ENCODE assay signal across 8 cellular contexts in genomic region chr1:213014642-213015041, GRCh38. TPM values are rescaled to one million over a fixed set of nuclear protein-coding genes. Genes with fewer than 3 reads are reported as not detected.
A peak's percentile ranks its signal among the peaks of the same experiment; 100 is the strongest.
DNase-seq lines count a peak whose midpoint lies in the region; ATAC-seq and TF ChIP-seq lines count a peak whose summit lies in the region.

No MANE protein-coding gene starts in this region.

- H3K4me3 Mint-ChIP-seq in activated CD4-positive, alpha-beta T cell treated with anti-CD3 and anti-CD28 coated beads, Interleukin-2, amount 10 ng/mL, durations not matched to agents 24 days and 14 days = peak overlapping the region; percentile 99
- H3K4me3 Mint-ChIP-seq in effector memory CD8-positive, alpha-beta T cell = peak overlapping the region; percentile 99 to 100
- peak overlapping the region; percentile 94 to 97 (median 96) for H3K4me3 Mint-ChIP-seq in nephron

- H4K20me1 ChIP-seq in OCI-LY3 (ENCODE audit: insufficient read depth, low read length) = no peaks in the 10 kb centered on the region

- peak overlapping the region; percentile 80 for H3K4me3 ChIP-seq in OCI-LY3 (ENCODE audit: low read length)

- no peaks in the 10 kb centered on the region for H3K27me3 ChIP-seq in OCI-LY3 (ENCODE audit: low read depth, low read length)

- peak overlapping the region; percentile 82 for H3K27ac ChIP-seq in OCI-LY3 (ENCODE audit: low read length)

- peak overlapping the region; percentile 90 for H3K4me2 ChIP-seq in OCI-LY3 (ENCODE audit: low read length)

- ATAC-seq in effector memory CD8-positive, alpha-beta T cell (replicated peaks) = no peak
- ATAC-seq in GM21786 (IDR thresholded peaks at IDR 0.05; ENCODE audit: unreplicated experiment) = no peak

- H3K9ac ChIP-seq in OCI-LY3 (ENCODE audit: low read length) = peak overlapping the region; percentile 88

- H3K79me2 ChIP-seq in OCI-LY3 (ENCODE audit: low read length) = peaks cover 51% of the 10 kb centered on the region

- peak; percentile 60 for DNase-seq in activated CD4-positive, alpha-beta T cell treated with anti-CD3 and anti-CD28 coated beads, Interleukin-2, amount 10 ng/mL, durations not matched to agents 24 days and 14 days
- no peak for DNase-seq in activated CD4-positive, alpha-beta T cell treated with anti-CD3 and anti-CD28 coated beads for 4 hours
- no peak for DNase-seq in effector memory CD8-positive, alpha-beta T cell
- DNase-seq in NCI-H2196 (lab: John Stamatoyannopoulos, UW; ENCODE audit: unreplicated experiment) (no peak), LoVo (ENCODE audit: low spot score) (no peak)

- H3K27ac Mint-ChIP-seq in activated CD4-positive, alpha-beta T cell treated with anti-CD3 and anti-CD28 coated beads, Interleukin-2, amount 10 ng/mL, durations not matched to agents 24 days and 14 days = peak overlapping the region; percentile 100
- peak overlapping the region; percentile 99 to 100 for H3K27ac Mint-ChIP-seq in effector memory CD8-positive, alpha-beta T cell
- peak overlapping the region; percentile 96 to 100 (median 99) for H3K27ac Mint-ChIP-seq in nephron

- intact Hi-C loops in activated CD4-positive, alpha-beta T cell treated with anti-CD3 and anti-CD28 coated beads, Interleukin-2, amount 10 ng/mL, durations not matched to agents 24 days and 14 days (cut with micrococcal nuclease) = loop anchor here (1.0 kb wide), 4 partner anchors 37 to 223 kb away; partner anchors contain the start of genes FLVCR1, NSL1, RPS6KC1 and TATDN3

- peaks cover 26% of the 10 kb centered on the region for H3K4me1 Mint-ChIP-seq in activated CD4-positive, alpha-beta T cell treated with anti-CD3 and anti-CD28 coated beads, Interleukin-2, amount 10 ng/mL, durations not matched to agents 24 days and 14 days
- peaks cover 19 to 34% of the 10 kb centered on the region in 2 donors for H3K4me1 Mint-ChIP-seq in effector memory CD8-positive, alpha-beta T cell (ENCODE audit: low read depth in 2 of 2)
- peaks cover 20% of the 10 kb centered on the region for H3K4me1 Mint-ChIP-seq in nephron

- peaks cover 19% of the 10 kb centered on the region for H3K4me1 ChIP-seq in OCI-LY3 (ENCODE audit: low read length)

- peaks cover 33% of the 10 kb centered on the region for H3K36me3 ChIP-seq in OCI-LY3 (replicated peaks; ENCODE audit: low read depth, low read length)

- no peak for TF ChIP-seq CTCF in OCI-LY3 (IDR thresholded peaks at IDR 0.05; ENCODE audit: low read depth, low read length)
- no peak for TF ChIP-seq CTCF in nephron (IDR thresholded peaks at IDR 0.05; ENCODE audit: unreplicated experiment in 3 of 3)

- H3K27me3 Mint-ChIP-seq in activated CD4-positive, alpha-beta T cell treated with anti-CD3 and anti-CD28 coated beads, Interleukin-2, amount 10 ng/mL, durations not matched to agents 24 days and 14 days = peaks cover 1% of the 10 kb centered on the region
- H3K27me3 Mint-ChIP-seq in effector memory CD8-positive, alpha-beta T cell = no peaks in the 10 kb centered on the region
- no peaks in the 10 kb centered on the region for H3K27me3 Mint-ChIP-seq in nephron (ENCODE audit: low read depth)

- no peaks in the 10 kb centered on the region for H3K9me3 Mint-ChIP-seq in activated CD4-positive, alpha-beta T cell treated with anti-CD3 and anti-CD28 coated beads, Interleukin-2, amount 10 ng/mL, durations not matched to agents 24 days and 14 days
- H3K9me3 Mint-ChIP-seq in effector memory CD8-positive, alpha-beta T cell = no peaks in the 10 kb centered on the region
- H3K9me3 Mint-ChIP-seq in nephron = no peaks in the 10 kb centered on the region

- no peak overlapping the region for H2AFZ ChIP-seq in OCI-LY3 (ENCODE audit: low read depth, low read length)

- H3K9me3 ChIP-seq in OCI-LY3 (ENCODE audit: insufficient read depth, low read length) = no peaks in the 10 kb centered on the region

- H3K36me3 Mint-ChIP-seq in activated CD4-positive, alpha-beta T cell treated with anti-CD3 and anti-CD28 coated beads, Interleukin-2, amount 10 ng/mL, durations not matched to agents 24 days and 14 days (ENCODE audit: low read depth) = peaks cover 28% of the 10 kb centered on the region
- peaks cover 30% of the 10 kb centered on the region for H3K36me3 Mint-ChIP-seq in effector memory CD8-positive, alpha-beta T cell (ENCODE audit: insufficient read depth)
- H3K36me3 Mint-ChIP-seq in nephron (ENCODE audit: low read depth) = peaks cover 24% of the 10 kb centered on the region

RNA-seq across cellular contexts. Expression of gene ANGEL2, which starts 1.0 kb away (rescaled TPM):
- 43.7 and 47.6 TPM in 2 replicates for total RNA-seq in activated CD4-positive, alpha-beta T cell treated with anti-CD3 and anti-CD28 coated beads, Interleukin-2, amount 10 ng/mL, durations not matched to agents 24 days and 14 days

RNA-seq across cellular contexts. Expression of gene RPS6KC1, which starts 36.4 kb away (rescaled TPM):
- total RNA-seq in activated CD4-positive, alpha-beta T cell treated with anti-CD3 and anti-CD28 coated beads, Interleukin-2, amount 10 ng/mL, durations not matched to agents 24 days and 14 days = 7.0 and 7.5 TPM in 2 replicates
